14 cellular contexts compared by ENCODE assay signal in genomic region chr4:13866881-13867280, GRCh38.
"Had no signal": no experiment of that assay in that cellular context is flagged by ENCODE, and none has a peak within 500 bp of the region (broad histone marks: within the 10 kb centered on the region; RNA-seq: fewer than 3 reads in every experiment).

No MANE protein-coding gene starts in this region.

- H3K27me3 ChIP-seq: gastrocnemius medialis, thyroid gland had no signal

- H3K4me1 ChIP-seq: gastrocnemius medialis, thyroid gland had no signal

- H3K9me3 ChIP-seq: gastrocnemius medialis, thyroid gland had no signal

- ATAC-seq: gastrocnemius medialis, left ventricle myocardium superior had no signal

- DNase-seq: activated CD4-positive, alpha-beta T cell treated with anti-CD3 and anti-CD28 coated beads for 1 hour; activated gamma-delta T cell; gastrocnemius medialis; head of caudate nucleus; kidney glomerular epithelial cell; left ventricle myocardium superior; naive B cell; stimulated activated CD4-positive, alpha-beta T cell treated with anti-CD3 and anti-CD28 coated beads, Interleukin-12 subunit alpha, Interleukin-12 subunit beta, amount 100 ng/mL, for 4 hours; stimulated activated CD4-positive, alpha-beta T cell treated with anti-CD3 and anti-CD28 coated beads, Interleukin-1b, Interleukin-23, amount 100 ng/mL, for 48 hours; stimulated activated CD8-positive, alpha-beta memory T cell treated with anti-CD3 and anti-CD28 coated beads, Interleukin-4, amount 100 ng/mL, for 48 hours; stimulated activated naive CD4-positive, alpha-beta T cell treated with Interleukin-2 at 50 U/mL for 16 hours; thyroid gland; WERI-Rb-1 had no signal

- H3K4me3 ChIP-seq: gastrocnemius medialis, thyroid gland had no signal

- H3K36me3 ChIP-seq: gastrocnemius medialis, thyroid gland, WERI-Rb-1 had no signal

- H3K27ac ChIP-seq: epithelial cell of prostate, gastrocnemius medialis, thyroid gland, WERI-Rb-1 had no signal
